ENCODE assay signal across 12 cellular contexts in genomic region chr15:96234109-96234892, GRCh38.
DNase-seq lines count a peak whose midpoint lies in the region; ATAC-seq and TF ChIP-seq lines count a peak whose summit lies in the region.
"Had no signal": no experiment of that assay in that cellular context is flagged by ENCODE, and none has a peak within 500 bp of the region (broad histone marks: within the 10 kb centered on the region; RNA-seq: fewer than 3 reads in every experiment).

No MANE protein-coding gene starts in this region.

- TF ChIP-seq CTCF in GM06990 (IDR thresholded peaks at IDR 0.05; ENCODE audit: insufficient read depth, low read length, poor library complexity, severe bottlenecking) = no peak
- TF ChIP-seq CTCF in RWPE1 (conservative IDR thresholded peaks at IDR 0.05; ENCODE audit: low read depth) = no peak
- TF ChIP-seq CTCF in mesothelial cell of epicardium (IDR thresholded peaks at IDR 0.05; ENCODE audit: unreplicated experiment) = no peak
- no peak for TF ChIP-seq CTCF in gastroesophageal sphincter (IDR thresholded peaks at IDR 0.05)

- no peaks in the 10 kb centered on the region for H3K36me3 Mint-ChIP-seq in mesothelial cell of epicardium

- POLR2A ChIA-PET in RWPE1 (lab: Yijun Ruan, JAX; ENCODE audit: low non-redundant PET) = no interaction called here

- no peaks in the 10 kb centered on the region for H3K27me3 Mint-ChIP-seq in mesothelial cell of epicardium (ENCODE audit: low read depth)

- peaks cover 3% of the 10 kb centered on the region for H3K9me3 Mint-ChIP-seq in mesothelial cell of epicardium

- TF ChIP-seq EP300 in gastroesophageal sphincter (IDR thresholded peaks at IDR 0.05) = no peak

- CTCF ChIA-PET in RWPE1 (lab: Yijun Ruan, JAX) = no interaction called here

- H3K36me3 ChIP-seq in GM06990 (ENCODE audit: control insufficient read depth, insufficient read depth, low read length) (no peaks in the 10 kb centered on the region), gastroesophageal sphincter (no peaks in the 10 kb centered on the region)
- H3K36me3 ChIP-seq: tibial artery had no signal

- no peaks in the 10 kb centered on the region for H3K9me3 ChIP-seq in gastroesophageal sphincter
- H3K9me3 ChIP-seq: tibial artery had no signal

- peaks cover 45% of the 10 kb centered on the region for H3K4me1 Mint-ChIP-seq in mesothelial cell of epicardium

- 78 to 87% methylated on average over 8 to 9 of the region's 12 CpGs for WGBS in gastroesophageal sphincter (ENCODE audit: low coverage in 1 of 2), 2 donors

- DNase-seq in GM06990 (ENCODE audit: extremely low read depth, insufficient read length) (peak; percentile 54), RWPE1 (ENCODE audit: low spot score) (peak; percentile 19), mesothelial cell of epicardium (ENCODE audit: low spot score in 2 of 2, unreplicated experiment in 2 of 2) (no peak), NCI-H2171 treated with DMSO at 0.1 percent for 48 hours (lab: John Stamatoyannopoulos, UW) (no peak), SIG-M5 treated with dmso at 0.1 percent for 504 hours (lab: John Stamatoyannopoulos, UW; ENCODE audit: unreplicated experiment) (no peak), HK-2 (ENCODE audit: unreplicated experiment) (no peak)
- DNase-seq: DMS79 treated with DMSO at 0.1 percent for 48 hours; stimulated activated CD4-positive, alpha-beta T cell treated with anti-CD3 and anti-CD28 coated beads, Interleukin-4, amount 100 ng/mL, for 1 hour had no signal

- peak overlapping the region; percentile 22 for H3K27ac Mint-ChIP-seq in mesothelial cell of epicardium

- peak overlapping the region; percentile 58 for H3K27ac ChIP-seq in RWPE1
- no peak overlapping the region for H3K27ac ChIP-seq in gastroesophageal sphincter
- H3K27ac ChIP-seq: HL-60, tibial artery had no signal

- TF ChIP-seq POLR2A in gastroesophageal sphincter (IDR thresholded peaks at IDR 0.05) = no peak

- no peak overlapping the region for H3K4me3 Mint-ChIP-seq in mesothelial cell of epicardium

- no peaks in the 10 kb centered on the region for H3K27me3 ChIP-seq in GM06990 (replicated peaks; ENCODE audit: control insufficient read depth, insufficient read depth, low read length)
- no peaks in the 10 kb centered on the region for H3K27me3 ChIP-seq in gastroesophageal sphincter
- H3K27me3 ChIP-seq: tibial artery had no signal

- peak; percentile 49 for ATAC-seq in HG02798 (IDR thresholded peaks at IDR 0.05; ENCODE audit: poor library complexity, unreplicated experiment)
- ATAC-seq in gastroesophageal sphincter = no peak

- no peaks in the 10 kb centered on the region for H3K4me1 ChIP-seq in gastroesophageal sphincter

- H3K4me3 ChIP-seq in GM06990 (replicated peaks; ENCODE audit: low read depth, low read length) (no peak overlapping the region), gastroesophageal sphincter (no peak overlapping the region)
- H3K4me3 ChIP-seq: tibial artery had no signal

Comparison
In these comparisons a context has a peak if more than half of its experiments do, and no peak if none do; other contexts are left out.
1. DNase-seq: peak in GM06990 (single experiment) and RWPE1 (single experiment); none in mesothelial cell of epicardium (0 of 2), NCI-H2171 treated with DMSO at 0.1 percent for 48 hours (single experiment), SIG-M5 treated with dmso at 0.1 percent for 504 hours (single experiment) and HK-2 (single experiment).